ENCODE assay signal across 18 cellular contexts in genomic region chr7:1197997-1198632, GRCh38. TPM values are rescaled to one million over a fixed set of nuclear protein-coding genes. Genes with fewer than 3 reads are reported as not detected.
A peak's percentile ranks its signal among the peaks of the same experiment; 100 is the strongest.
DNase-seq lines count a peak whose midpoint lies in the region; ATAC-seq and TF ChIP-seq lines count a peak whose summit lies in the region.
"Had no signal": no experiment of that assay in that cellular context is flagged by ENCODE, and none has a peak within 500 bp of the region (broad histone marks: within the 10 kb centered on the region; RNA-seq: fewer than 3 reads in every experiment).

No MANE protein-coding gene starts in this region.

- H3K9me2 ChIP-seq in HCT116 (ENCODE audit: insufficient read depth), result no peaks in the 10 kb centered on the region

- intact Hi-C loops in HCT116 (cut with micrococcal nuclease), result no loop called here
- intact Hi-C loops in posterior cingulate gyrus (cut with DNase I), result no loop called here

- H3K36me3 ChIP-seq in HCT116 (ENCODE audit: control insufficient read depth in 1 of 2, insufficient read depth in 2 of 2, low read length in 2 of 2) (no peaks in the 10 kb centered on the region), SK-N-MC (ENCODE audit: insufficient read depth, low read length) (no peaks in the 10 kb centered on the region)
- H3K36me3 ChIP-seq: BE2C, heart right ventricle had no signal

- no TSS peak for BruUV-seq in HCT116 (replicated peaks; lab: Mats Ljungman, UMichigan)

- TF ChIP-seq POLR2A in HCT116 (IDR thresholded peaks at IDR 0.05; ENCODE audit: borderline replicate concordance, extremely low read depth, insufficient read depth, insufficient read length), result no peak

- H3K4me1 ChIP-seq in HCT116 (ENCODE audit: control insufficient read depth in 1 of 2, insufficient read depth in 2 of 2, low read length in 2 of 2) (peaks cover 6 to 13% of the 10 kb centered on the region in 2 experiments; a peak in 3 of 4 replicates), foreskin keratinocyte (no peaks in the 10 kb centered on the region)
- H3K4me1 ChIP-seq: BE2C, heart right ventricle had no signal

- 0 out of 2 replicates have a peak overlapping the region, but pooled peaks have one; percentile 0 for H3K4me2 ChIP-seq in HCT116 (ENCODE audit: low read length)

- H4K20me1 ChIP-seq in HCT116 (ENCODE audit: insufficient read depth), result no peaks in the 10 kb centered on the region

- TF ChIP-seq RAD21 in HCT116 (IDR thresholded peaks at IDR 0.05; ENCODE audit: low read depth), result no peak

- no peaks in the 10 kb centered on the region for H3K79me2 ChIP-seq in HCT116 (ENCODE audit: insufficient read depth, low read length)

- RAD21 ChIA-PET in HCT116 (lab: Charles Lee; ENCODE audit: low non-redundant PET in 1 of 2, low total read pairs in 2 of 2, uncharacterized antibody in 2 of 2, unreplicated experiment in 2 of 2), result no interaction called here

- peak; percentile 78 for DNase-seq in AG04449 (ENCODE audit: low read depth, low spot score)
- no peak for DNase-seq in HCT116 (ENCODE audit: low read depth, low spot score)
- DNase-seq in SK-N-MC (ENCODE audit: low read depth, low spot score), result peak; percentile 18
- peak in 1 of 2 donors; percentile 72 for DNase-seq in foreskin keratinocyte
- no peak for DNase-seq in activated naive CD4-positive, alpha-beta T cell treated with anti-CD3 and anti-CD28 coated beads, Interleukin-2, amount 50 U/mL, for 16 hours
- DNase-seq in posterior cingulate gyrus, result no peak
- no peak for DNase-seq in amniotic stem cell (lab: John Stamatoyannopoulos, UW)
- DNase-seq: activated CD4-positive, alpha-beta T cell treated with anti-CD3 and anti-CD28 coated beads for 1 hour; BE2C; heart right ventricle; MM.1S; NCI-H510A treated with DMSO at 0.1 percent for 48 hours had no signal

- no peak for TF ChIP-seq CTCF in AG04449 (IDR thresholded peaks at IDR 0.05; ENCODE audit: insufficient read depth, low read length, missing control alignments)
- TF ChIP-seq CTCF in HCT116 (IDR thresholded peaks at IDR 0.05 in 2 of 3, conservative IDR thresholded peaks at IDR 0.05 in 1 of 3; ENCODE audit: borderline replicate concordance in 1 of 3, insufficient read depth in 1 of 3, low read depth in 2 of 3, low read length in 2 of 3), result no peak
- no peak for TF ChIP-seq CTCF in foreskin keratinocyte (conservative IDR thresholded peaks at IDR 0.05)

- no peak overlapping the region for H2AFZ ChIP-seq in HCT116 (ENCODE audit: low read depth, low read length, poor library complexity, severe bottlenecking)

- no peak overlapping the region for H3K27ac ChIP-seq in HCT116 (ENCODE audit: low read depth, low read length)
- H3K27ac ChIP-seq in SK-N-MC, result peak overlapping the region; percentile 91
- no peak overlapping the region for H3K27ac ChIP-seq in foreskin keratinocyte
- H3K27ac ChIP-seq: heart right ventricle had no signal

- CTCF ChIA-PET in AG04449 (lab: Yijun Ruan, JAX), result interaction anchor here (0.6 to 1.1 kb wide), 3 partner anchors 21 to 234 kb away, joined by 3 to 4 read pairs (median 3); no protein-coding TSS in a partner anchor
- CTCF ChIA-PET in HCT116 (lab: Charles Lee), result interaction anchor here (1.1 kb wide), 1 partner anchor 214 kb away, joined by 4 read pairs; no protein-coding TSS in a partner anchor

- H3K4me3 ChIP-seq in AG04449 (ENCODE audit: low read depth, low read length) (no peak overlapping the region), HCT116 (replicated peaks in 1 of 2; ENCODE audit: low read depth in 1 of 2, low read length in 2 of 2) (no peak overlapping the region), SK-N-MC (peak overlapping the region; percentile 54)
- H3K4me3 ChIP-seq: heart right ventricle, lung had no signal

- ATAC-seq in HCT116 (no peak), foreskin keratinocyte (peak; percentile 61), GM19463 (IDR thresholded peaks at IDR 0.05; ENCODE audit: unreplicated experiment) (no peak)
- ATAC-seq: activated T-helper 17 cell treated with anti-CD3 and anti-CD28 coated beads, Interleukin-2, amount 50 U/mL, for 72 hours; heart right ventricle had no signal

- H3K9ac ChIP-seq in HCT116 (ENCODE audit: low read length), result no peak overlapping the region
- H3K9ac ChIP-seq in SK-N-MC (ENCODE audit: insufficient read length), result peak overlapping the region; percentile 64

- H3K27me3 ChIP-seq in HCT116 (ENCODE audit: insufficient read depth, low read length), result peaks cover 6% of the 10 kb centered on the region; the same call in 1 of the 2 replicates
- peaks cover 35% of the 10 kb centered on the region for H3K27me3 ChIP-seq in foreskin keratinocyte

- POLR2A ChIA-PET in AG04449 (lab: Yijun Ruan, JAX), result no interaction called here
- POLR2A ChIA-PET in HCT116 (lab: Charles Lee), result no interaction called here

- H3K9me3 ChIP-seq in HCT116 (ENCODE audit: control insufficient read depth in 1 of 2, insufficient read depth in 1 of 2, low read depth in 1 of 2, low read length in 2 of 2) (no peaks in the 10 kb centered on the region), SK-N-MC (ENCODE audit: low read depth, low read length) (no peaks in the 10 kb centered on the region)
- H3K9me3 ChIP-seq: BE2C, heart right ventricle had no signal

TF ChIP-seq in HCT116, 20 proteins besides CTCF, POLR2A, EP300 and RAD21:
- TF ChIP-seq SP1 (IDR thresholded peaks at IDR 0.05; ENCODE audit: low read depth), result no peak
- no peak for TF ChIP-seq ATF3 (IDR thresholded peaks at IDR 0.05)
- TF ChIP-seq MAX (IDR thresholded peaks at IDR 0.05), result no peak
- no peak for TF ChIP-seq ELF1 (IDR thresholded peaks at IDR 0.05; ENCODE audit: borderline replicate concordance, low read depth)
- TF ChIP-seq ZBTB33 (IDR thresholded peaks at IDR 0.05; ENCODE audit: extremely low read depth, insufficient replicate concordance, low read length), result no peak
- no peak for TF ChIP-seq REST (IDR thresholded peaks at IDR 0.05; ENCODE audit: low read depth)
- no peak for TF ChIP-seq JUND (IDR thresholded peaks at IDR 0.05)
- TF ChIP-seq EZH2 (IDR thresholded peaks at IDR 0.05), result no peak
- TF ChIP-seq EZH2phosphoT487 (IDR thresholded peaks at IDR 0.05; ENCODE audit: borderline replicate concordance), result no peak
- no peak for TF ChIP-seq YY1 (IDR thresholded peaks at IDR 0.05; ENCODE audit: extremely low read depth, insufficient replicate concordance, low read depth, low read length)
- TF ChIP-seq SRF (IDR thresholded peaks at IDR 0.05; ENCODE audit: low read depth), result no peak
- no peak for TF ChIP-seq SIN3A (IDR thresholded peaks at IDR 0.05; ENCODE audit: low read depth)
- TF ChIP-seq EGR1 (IDR thresholded peaks at IDR 0.05; ENCODE audit: low read depth), result no peak
- TF ChIP-seq CEBPB (IDR thresholded peaks at IDR 0.05; ENCODE audit: low read depth), result no peak

RNA-seq across cellular contexts. Expression of gene UNCX, which starts 34.6 kb away (rescaled TPM):
- total RNA-seq in HCT116 (2021; ENCODE audit: unreplicated experiment), result not detected
- not detected in 2 replicates for polyA plus RNA-seq in HCT116 (2012)
- not detected in 2 replicates for total RNA-seq in foreskin keratinocyte
- polyA plus RNA-seq in foreskin keratinocyte, result not detected in 2 replicates
- total RNA-seq: activated T-helper 17 cell treated with anti-CD3 and anti-CD28 coated beads, Interleukin-2, amount 50 U/mL, for 72 hours; chondrocyte; heart right ventricle; lung; posterior vena cava; temporal lobe had no signal
- polyA plus RNA-seq: heart right ventricle, lung had no signal

RNA-seq across cellular contexts. Expression of gene ZFAND2A, which starts 38.1 kb away (rescaled TPM):
- 19.1 TPM for total RNA-seq in HCT116 (2021; ENCODE audit: unreplicated experiment)
- 30.7 and 36.2 TPM in 2 replicates for polyA plus RNA-seq in HCT116 (2012)
- 19.9 and 22.2 TPM in 2 replicates for total RNA-seq in foreskin keratinocyte
- polyA plus RNA-seq in foreskin keratinocyte, result 22.9 and 25.1 TPM in 2 replicates

Comparison
In these comparisons a context has a peak if more than half of its experiments do, and no peak if none do; other contexts are left out.
1. DNase-seq: peak in AG04449 (single experiment) and SK-N-MC (single experiment); none in HCT116 (single experiment), activated naive CD4-positive, alpha-beta T cell treated with anti-CD3 and anti-CD28 coated beads, Interleukin-2, amount 50 U/mL, for 16 hours (single experiment), posterior cingulate gyrus (0 of 10) and amniotic stem cell (single experiment).